23 cellular contexts compared by ENCODE assay signal in genomic region chr10:50578949-50579348, GRCh38. TPM values are rescaled to one million over a fixed set of nuclear protein-coding genes. Genes with fewer than 3 reads are reported as not detected.
DNase-seq lines count a peak whose midpoint lies in the region; ATAC-seq and TF ChIP-seq lines count a peak whose summit lies in the region.
"Had no signal": no experiment of that assay in that cellular context is flagged by ENCODE, and none has a peak within 500 bp of the region (broad histone marks: within the 10 kb centered on the region; RNA-seq: fewer than 3 reads in every experiment).

No MANE protein-coding gene starts in this region.

- no peak for TF ChIP-seq CTCF in 22Rv1 (IDR thresholded peaks at IDR 0.05)
- TF ChIP-seq CTCF in LNCaP clone FGC (IDR thresholded peaks at IDR 0.05; ENCODE audit: control insufficient read depth, extremely low read depth, insufficient read depth), result no peak
- no peak for TF ChIP-seq CTCF in progenitor cell of endocrine pancreas (IDR thresholded peaks at IDR 0.05; ENCODE audit: unreplicated experiment)
- no peak for TF ChIP-seq CTCF in chondrocyte (IDR thresholded peaks at IDR 0.05)

- H3K27ac Mint-ChIP-seq in progenitor cell of endocrine pancreas (peak overlapping the region; percentile 68), chondrocyte (ENCODE audit: unreplicated experiment) (no peak overlapping the region)

- H3K36me3 Mint-ChIP-seq in progenitor cell of endocrine pancreas (ENCODE audit: insufficient read depth) (peaks cover 1% of the 10 kb centered on the region), chondrocyte (ENCODE audit: low read depth) (peaks cover 2% of the 10 kb centered on the region)

- H3K4me3 ChIP-seq in LNCaP clone FGC (ENCODE audit: low read depth, low read length), result peak overlapping the region; percentile 48
- H3K4me3 ChIP-seq: GM12878, SK-N-MC had no signal

- no peaks in the 10 kb centered on the region for H3K27me3 Mint-ChIP-seq in progenitor cell of endocrine pancreas
- H3K27me3 Mint-ChIP-seq in chondrocyte (ENCODE audit: low read depth), result no peaks in the 10 kb centered on the region

- ATAC-seq in GM21737 (IDR thresholded peaks at IDR 0.05; ENCODE audit: unreplicated experiment), result no peak
- ATAC-seq: GM12878, HepG2 had no signal

- H3K4me1 Mint-ChIP-seq in progenitor cell of endocrine pancreas (ENCODE audit: low read depth) (peaks cover 54% of the 10 kb centered on the region), chondrocyte (ENCODE audit: low read depth) (peaks cover 25% of the 10 kb centered on the region)

- peak overlapping the region; percentile 33 for H3K4me3 Mint-ChIP-seq in progenitor cell of endocrine pancreas (ENCODE audit: low read depth)
- H3K4me3 Mint-ChIP-seq in chondrocyte (ENCODE audit: unreplicated experiment), result no peak overlapping the region

- H3K9me3 Mint-ChIP-seq in progenitor cell of endocrine pancreas (ENCODE audit: low read depth) (peaks cover 3% of the 10 kb centered on the region), chondrocyte (ENCODE audit: low read depth) (peaks cover under 1% of the 10 kb centered on the region)

- peak overlapping the region; percentile 87 for H3K27ac ChIP-seq in 22Rv1
- peak overlapping the region; percentile 9 for H3K27ac ChIP-seq in caudate nucleus (ENCODE audit: low read depth, low read length)
- H3K27ac ChIP-seq: SK-N-MC had no signal

- no peak for DNase-seq in LNCaP clone FGC (ENCODE audit: low read depth)
- no peak for DNase-seq in caudate nucleus (lab: John Stamatoyannopoulos, UW)
- no peak for DNase-seq in progenitor cell of endocrine pancreas (ENCODE audit: low spot score, unreplicated experiment)
- no peak for DNase-seq in chondrocyte (ENCODE audit: low spot score)
- no peak for DNase-seq in HT-29 (ENCODE audit: low spot score)
- DNase-seq in amygdala (lab: John Stamatoyannopoulos, UW), result no peak
- DNase-seq: AML-193, C1 segment of cervical spinal cord, GOT3, HCEC 1CT, KBM-7, NCI-H1092 treated with DMSO at 0.1 percent for 48 hours, NCI-H1436 treated with DMSO at 0.1 percent for 48 hours, NCI-H1930, NCI-H345, NCI-H526, Right ventricle myocardium superior, SW 1271 had no signal

RNA-seq across cellular contexts. Expression of gene SGMS1, which starts 44.8 kb away (rescaled TPM):
- total RNA-seq in progenitor cell of endocrine pancreas (25.0 and 28.5 TPM in 2 replicates), chondrocyte (22.6 to 27.1 TPM (median 24.9 TPM) in 3 replicates)
- 13.0 and 23.2 TPM in 2 replicates for total RNA-seq in HT-29 (2014; rRNA removed; shearing (Covaris generic))
